ENCODE assay signal across 9 cellular contexts in the genomic region with DNA sequence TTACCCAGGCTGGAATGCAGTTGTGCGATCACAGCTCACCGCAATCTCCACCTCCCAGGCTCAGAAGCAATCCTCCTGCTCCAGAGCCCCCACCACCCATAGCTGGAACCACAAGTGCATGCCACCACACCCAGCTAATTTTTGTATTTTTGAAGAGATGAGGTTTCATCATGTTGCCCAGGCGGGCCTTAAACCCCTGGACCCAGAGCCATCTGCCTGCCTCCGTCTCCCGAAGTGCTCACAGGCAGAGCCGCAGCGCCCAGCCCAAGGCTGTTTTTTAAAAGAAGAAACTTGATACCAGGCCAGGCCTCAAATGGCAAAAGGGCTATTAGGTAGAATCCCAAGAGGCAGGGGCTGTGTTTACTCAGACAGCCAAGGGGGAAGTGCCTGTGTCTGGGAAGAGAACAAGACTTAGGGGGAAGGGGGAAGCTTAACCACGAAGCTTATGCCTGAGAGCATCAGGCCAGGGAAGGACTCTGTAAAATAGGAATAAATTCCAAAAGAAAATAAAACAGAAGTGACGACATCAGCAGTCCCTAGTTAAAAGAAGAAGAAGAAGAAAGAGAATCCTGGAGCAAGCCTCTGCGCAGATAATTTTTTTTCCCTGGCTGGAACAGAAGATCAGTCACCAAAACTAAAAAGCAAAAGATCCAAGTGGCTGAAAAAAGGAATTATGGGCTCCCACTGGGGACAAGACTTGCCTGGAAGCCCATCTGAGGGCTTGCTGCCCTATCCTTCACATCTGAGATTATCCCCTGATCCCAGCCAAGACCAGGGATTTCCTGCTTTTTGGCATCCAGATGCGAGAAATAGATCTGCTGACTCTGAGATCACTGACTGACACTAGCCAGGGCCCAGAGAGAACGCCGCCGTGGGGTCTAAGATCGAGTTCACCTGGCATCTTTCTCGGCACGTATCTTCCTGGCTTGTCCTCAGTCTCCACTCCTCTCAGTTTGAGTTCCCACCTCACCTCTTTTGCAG.
DNase-seq lines count a peak whose midpoint lies in the region; ATAC-seq, FAIRE-seq and TF ChIP-seq lines count a peak whose summit lies in the region.
"Had no signal": no experiment of that assay in that cellular context is flagged by ENCODE, and none has a peak within 500 bp of the region (broad histone marks: within the 10 kb centered on the region; RNA-seq: fewer than 3 reads in every experiment).

No MANE protein-coding gene starts in this region.

- BruUV-seq in HepG2 (replicated peaks; lab: Mats Ljungman, UMichigan), result no TSS peak

- in situ Hi-C loops in HepG2 (cut with HindIII; ENCODE audit: extremely low pct_ligation_motif_present, low pct_unique_long_range_greater_than_20kb), result no loop called here

- no peak overlapping the region for H3K4me2 ChIP-seq in HepG2 (ENCODE audit: low read depth, low read length)

- DNase-seq in GM19239 (ENCODE audit: insufficient read length, low spot score) (no peak), NCI-H526 treated with DMSO at 0.1 percent for 48 hours (lab: John Stamatoyannopoulos, UW) (peak; percentile 61), HepG2 (ENCODE audit: low spot score) (no peak)
- DNase-seq: dorsolateral prefrontal cortex had no signal

- TF ChIP-seq RAD21 in HepG2 (CRISPR knock-in tag; IDR thresholded peaks at IDR 0.05), result no peak

- CTCF ChIA-PET in HepG2 (lab: Yijun Ruan, JAX; ENCODE audit: low intra/inter-chr PET ratio, low total read pairs), result no interaction called here

- FAIRE-seq in GM19239 (lab: Jason Lieb, UNC), result peak; percentile 76
- no peak for FAIRE-seq in HepG2 (lab: Jason Lieb, UNC)

- H3K79me2 ChIP-seq in HepG2 (ENCODE audit: insufficient read depth, low read length), result no peaks in the 10 kb centered on the region

- 35 to 41% methylated on average over 8 to 11 of the region's 17 CpGs for whole genome bisulfite sequencing in gastroesophageal sphincter (ENCODE audit: low coverage in 1 of 2), 2 donors
- 41% methylated on average over 17 of the region's 17 CpGs for WGBS in HepG2 (ENCODE audit: low lambda C conversion rate)

- H3K9me3 ChIP-seq in gastroesophageal sphincter (no peaks in the 10 kb centered on the region), HepG2 (ENCODE audit: low read length) (no peaks in the 10 kb centered on the region)

- H3K4me3 ChIP-seq in gastroesophageal sphincter (no peak overlapping the region), rectal smooth muscle tissue (ENCODE audit: low read length) (peak overlapping the region; percentile 16), HepG2 (replicated peaks in 1 of 3; ENCODE audit: insufficient read depth in 1 of 3, low read depth in 2 of 3, low read length in 3 of 3) (no peak overlapping the region)
- H3K4me3 ChIP-seq: dorsolateral prefrontal cortex had no signal

- no peak for TF ChIP-seq POLR2A in gastroesophageal sphincter (IDR thresholded peaks at IDR 0.05)
- TF ChIP-seq POLR2A in HepG2 (IDR thresholded peaks at IDR 0.05; ENCODE audit: insufficient read depth in 1 of 2, low read depth in 2 of 2, low read length in 2 of 2), result no peak

- H3K36me3 ChIP-seq in gastroesophageal sphincter, result no peaks in the 10 kb centered on the region
- no peaks in the 10 kb centered on the region for H3K36me3 ChIP-seq in rectal smooth muscle tissue (ENCODE audit: control insufficient read depth, insufficient read depth, low read length)
- H3K36me3 ChIP-seq in HepG2 (replicated peaks in 1 of 2; ENCODE audit: control insufficient read depth in 1 of 2, insufficient read depth in 2 of 2, low read length in 2 of 2), result no peaks in the 10 kb centered on the region

- H3K27me3 ChIP-seq in gastroesophageal sphincter (no peaks in the 10 kb centered on the region), rectal smooth muscle tissue (ENCODE audit: control insufficient read depth, insufficient read depth, low read length) (no peaks in the 10 kb centered on the region), HepG2 (ENCODE audit: control insufficient read depth in 1 of 2, insufficient read depth in 2 of 2, low read length in 2 of 2) (no peaks in the 10 kb centered on the region; a peak in 1 of 5 replicates)
- H3K27me3 ChIP-seq: dorsolateral prefrontal cortex had no signal

- H3K9ac ChIP-seq in rectal smooth muscle tissue (ENCODE audit: low read length) (no peak overlapping the region), HepG2 (ENCODE audit: insufficient read depth, low read depth, low read length) (no peak overlapping the region)

- ATAC-seq in gastroesophageal sphincter (peak; percentile 40), HepG2 (no peak), HG02571 (IDR thresholded peaks at IDR 0.05; ENCODE audit: unreplicated experiment) (no peak), HG03565 (IDR thresholded peaks at IDR 0.05; ENCODE audit: unreplicated experiment) (no peak)
- ATAC-seq in activated CD4-positive, CD25-positive, alpha-beta regulatory T cell treated with anti-CD3 and anti-CD28 coated beads, Interleukin-2, amount 50 U/mL, for 24 hours, result no peak

- intact Hi-C loops in HepG2 (cut with micrococcal nuclease; ENCODE audit: unreplicated experiment), result loop anchor here (10.0 kb wide), 1 partner anchor 178 kb away; the partner anchor contains the start of gene TMCC3

- no peak overlapping the region for H2AFZ ChIP-seq in HepG2 (ENCODE audit: low read length)

- peaks cover 0 to 44% (median 21%) of the 10 kb centered on the region in 3 donors for H3K4me1 ChIP-seq in gastroesophageal sphincter
- peaks cover 20% of the 10 kb centered on the region for H3K4me1 ChIP-seq in rectal smooth muscle tissue (ENCODE audit: control insufficient read depth, insufficient read depth, low read length)
- H3K4me1 ChIP-seq in HepG2 (ENCODE audit: insufficient read depth, low read length), result peaks cover 10% of the 10 kb centered on the region

- TF ChIP-seq CTCF in gastroesophageal sphincter (IDR thresholded peaks at IDR 0.05), result no peak
- TF ChIP-seq CTCF in HepG2 (CRISPR knock-in tag; IDR thresholded peaks at IDR 0.05), result no peak

- TF ChIP-seq EP300 in gastroesophageal sphincter (IDR thresholded peaks at IDR 0.05), result no peak
- no peak for TF ChIP-seq EP300 in HepG2 (IDR thresholded peaks at IDR 0.05; ENCODE audit: low read depth in 2 of 2, low read length in 2 of 2)
- TF ChIP-seq EP300 in HepG2 (CRISPR knock-in tag; IDR thresholded peaks at IDR 0.05; ENCODE audit: borderline replicate concordance), result no peak

- H3K27ac ChIP-seq in gastroesophageal sphincter (peak overlapping the region; percentile 73 to 84 (median 79)), rectal smooth muscle tissue (ENCODE audit: low read depth, low read length) (peak overlapping the region; percentile 79), HepG2 (ENCODE audit: extremely low read length, insufficient read depth, low read length) (no peak overlapping the region)

- H4K20me1 ChIP-seq in HepG2 (ENCODE audit: insufficient read depth, low read length), result no peaks in the 10 kb centered on the region

- POLR2A ChIA-PET in HepG2 (lab: Yijun Ruan, JAX), result no interaction called here

TF ChIP-seq in HepG2, 621 proteins besides CTCF, POLR2A, EP300 and RAD21:
- TF ChIP-seq GPN1 (CRISPR knock-in tag; IDR thresholded peaks at IDR 0.05; ENCODE audit: borderline replicate concordance) (no peak), ZEB1 (IDR thresholded peaks at IDR 0.05; ENCODE audit: insufficient replicate concordance, low read depth) (no peak), ZNF672 (CRISPR knock-in tag; IDR thresholded peaks at IDR 0.05) (no peak), ZNF296 (CRISPR knock-in tag; conservative IDR thresholded peaks at IDR 0.05) (no peak)
- TF ChIP-seq, protein P1, sequence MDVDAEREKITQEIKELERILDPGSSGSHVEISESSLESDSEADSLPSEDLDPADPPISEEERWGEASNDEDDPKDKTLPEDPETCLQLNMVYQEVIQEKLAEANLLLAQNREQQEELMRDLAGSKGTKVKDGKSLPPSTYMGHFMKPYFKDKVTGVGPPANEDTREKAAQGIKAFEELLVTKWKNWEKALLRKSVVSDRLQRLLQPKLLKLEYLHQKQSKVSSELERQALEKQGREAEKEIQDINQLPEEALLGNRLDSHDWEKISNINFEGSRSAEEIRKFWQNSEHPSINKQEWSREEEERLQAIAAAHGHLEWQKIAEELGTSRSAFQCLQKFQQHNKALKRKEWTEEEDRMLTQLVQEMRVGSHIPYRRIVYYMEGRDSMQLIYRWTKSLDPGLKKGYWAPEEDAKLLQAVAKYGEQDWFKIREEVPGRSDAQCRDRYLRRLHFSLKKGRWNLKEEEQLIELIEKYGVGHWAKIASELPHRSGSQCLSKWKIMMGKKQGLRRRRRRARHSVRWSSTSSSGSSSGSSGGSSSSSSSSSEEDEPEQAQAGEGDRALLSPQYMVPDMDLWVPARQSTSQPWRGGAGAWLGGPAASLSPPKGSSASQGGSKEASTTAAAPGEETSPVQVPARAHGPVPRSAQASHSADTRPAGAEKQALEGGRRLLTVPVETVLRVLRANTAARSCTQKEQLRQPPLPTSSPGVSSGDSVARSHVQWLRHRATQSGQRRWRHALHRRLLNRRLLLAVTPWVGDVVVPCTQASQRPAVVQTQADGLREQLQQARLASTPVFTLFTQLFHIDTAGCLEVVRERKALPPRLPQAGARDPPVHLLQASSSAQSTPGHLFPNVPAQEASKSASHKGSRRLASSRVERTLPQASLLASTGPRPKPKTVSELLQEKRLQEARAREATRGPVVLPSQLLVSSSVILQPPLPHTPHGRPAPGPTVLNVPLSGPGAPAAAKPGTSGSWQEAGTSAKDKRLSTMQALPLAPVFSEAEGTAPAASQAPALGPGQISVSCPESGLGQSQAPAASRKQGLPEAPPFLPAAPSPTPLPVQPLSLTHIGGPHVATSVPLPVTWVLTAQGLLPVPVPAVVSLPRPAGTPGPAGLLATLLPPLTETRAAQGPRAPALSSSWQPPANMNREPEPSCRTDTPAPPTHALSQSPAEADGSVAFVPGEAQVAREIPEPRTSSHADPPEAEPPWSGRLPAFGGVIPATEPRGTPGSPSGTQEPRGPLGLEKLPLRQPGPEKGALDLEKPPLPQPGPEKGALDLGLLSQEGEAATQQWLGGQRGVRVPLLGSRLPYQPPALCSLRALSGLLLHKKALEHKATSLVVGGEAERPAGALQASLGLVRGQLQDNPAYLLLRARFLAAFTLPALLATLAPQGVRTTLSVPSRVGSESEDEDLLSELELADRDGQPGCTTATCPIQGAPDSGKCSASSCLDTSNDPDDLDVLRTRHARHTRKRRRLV (CRISPR knock-in tag; IDR thresholded peaks at IDR 0.05), result no peak
